9 cellular contexts compared by ENCODE assay signal in genomic region chr3:46935168-46935858, GRCh38. TPM values are rescaled to one million over a fixed set of nuclear protein-coding genes. Genes with fewer than 3 reads are reported as not detected.
A peak's percentile ranks its signal among the peaks of the same experiment; 100 is the strongest.
DNase-seq lines count a peak whose midpoint lies in the region; ATAC-seq and TF ChIP-seq lines count a peak whose summit lies in the region.
"Had no signal": no experiment of that assay in that cellular context is flagged by ENCODE, and none has a peak within 500 bp of the region (broad histone marks: within the 10 kb centered on the region; RNA-seq: fewer than 3 reads in every experiment).

No MANE protein-coding gene starts in this region.

- TF ChIP-seq CTCF in CD14-positive monocyte (IDR thresholded peaks at IDR 0.05) (no peak), mammary epithelial cell (conservative IDR thresholded peaks at IDR 0.05 in 1 of 2, IDR thresholded peaks at IDR 0.05 in 1 of 2; ENCODE audit: extremely low read depth in 1 of 2, insufficient read depth in 1 of 2, low read depth in 1 of 2, low read length in 2 of 2) (peak; percentile 83 to 88)

- peaks cover 82% of the 10 kb centered on the region for H3K79me2 ChIP-seq in mammary epithelial cell (ENCODE audit: insufficient read depth, low read length)

- H3K27ac ChIP-seq in mammary epithelial cell (ENCODE audit: insufficient read depth, low read depth, low read length): peak overlapping the region; percentile 91

- peaks cover 98% of the 10 kb centered on the region for H3K4me1 Mint-ChIP-seq in CD14-positive monocyte

- no peaks in the 10 kb centered on the region for H3K27me3 ChIP-seq in MG63
- no peaks in the 10 kb centered on the region for H3K27me3 ChIP-seq in mammary epithelial cell (ENCODE audit: insufficient read depth, low read length)

- peak overlapping the region; percentile 56 for H3K4me2 ChIP-seq in mammary epithelial cell (ENCODE audit: insufficient read depth, low read depth, low read length)

- no peak for ATAC-seq in GM19035 (IDR thresholded peaks at IDR 0.05; ENCODE audit: unreplicated experiment)
- no peak for ATAC-seq in HG03354 (IDR thresholded peaks at IDR 0.05; ENCODE audit: poor library complexity, severe bottlenecking, unreplicated experiment)

- intact Hi-C loops in CD14-positive monocyte (cut with micrococcal nuclease): no loop called here
- intact Hi-C loops in mammary epithelial cell (cut with micrococcal nuclease): loop anchor here (1.0 to 10.0 kb wide), 4 partner anchors 8 to 449 kb away; partner anchors contain the start of genes CCDC12 and PTPN23

- no peaks in the 10 kb centered on the region for H3K9me3 Mint-ChIP-seq in CD14-positive monocyte
- H3K9me3 Mint-ChIP-seq: naive B cell had no signal

- 27% methylated on average over 7 of the region's 7 CpGs for WGBS in mammary epithelial cell (ENCODE audit: low coverage, missing lambda C conversion rate)

- DNase-seq in CD14-positive monocyte (ENCODE audit: low spot score): peak; percentile 71
- DNase-seq in MG63: peak; percentile 93
- peak; percentile 87 for DNase-seq in mammary epithelial cell
- peak; percentile 96 for DNase-seq in kidney glomerular epithelial cell (lab: John Stamatoyannopoulos, UW)
- DNase-seq in stromal cell of bone marrow (ENCODE audit: low read depth): peak; percentile 89
- no peak for DNase-seq in NCI-H187 (lab: John Stamatoyannopoulos, UW)
- DNase-seq: naive B cell had no signal

- peak overlapping the region; percentile 23 for H3K9ac ChIP-seq in mammary epithelial cell (ENCODE audit: insufficient read depth, low read length)

- BruUV-seq in mammary epithelial cell (replicated peaks; lab: Mats Ljungman, UMichigan): no TSS peak

- in situ Hi-C loops in mammary epithelial cell (cut with MboI; ENCODE audit: low sequenced_read_pairs in 2 of 2): no loop called here

- H2AFZ ChIP-seq in mammary epithelial cell (ENCODE audit: low read depth, low read length): no peak overlapping the region

- H3K27me3 Mint-ChIP-seq in CD14-positive monocyte (ENCODE audit: low read depth in 3 of 3): no peaks in the 10 kb centered on the region
- H3K27me3 Mint-ChIP-seq: naive B cell had no signal

- H3K9me3 ChIP-seq in MG63 (no peaks in the 10 kb centered on the region), mammary epithelial cell (replicated peaks; ENCODE audit: insufficient read depth, low read length) (no peaks in the 10 kb centered on the region)

- H3K4me3 Mint-ChIP-seq in CD14-positive monocyte: peak overlapping the region; percentile 61 to 73
- H3K4me3 Mint-ChIP-seq: naive B cell had no signal

- peaks cover 69% of the 10 kb centered on the region for H3K4me1 ChIP-seq in mammary epithelial cell (ENCODE audit: insufficient read depth, low read length)

- no peak overlapping the region for H3K4me3 ChIP-seq in MG63
- H3K4me3 ChIP-seq in mammary epithelial cell (replicated peaks in 1 of 3; ENCODE audit: insufficient read depth in 1 of 3, low read depth in 2 of 3, low read length in 3 of 3): no peak overlapping the region

- peaks cover 36 to 53% of the 10 kb centered on the region in 2 donors for H3K36me3 Mint-ChIP-seq in CD14-positive monocyte

- H3K36me3 ChIP-seq in MG63 (no peaks in the 10 kb centered on the region; the same call in none of the 2 replicates), mammary epithelial cell (ENCODE audit: insufficient read depth, low read length) (peaks cover 5% of the 10 kb centered on the region)

- CTCF ChIA-PET in mammary epithelial cell (lab: Charles Lee; ENCODE audit: low non-redundant PET): interaction anchor here (0.6 to 1.3 kb wide), 7 partner anchors 11 to 388 kb away, joined by 3 to 8 read pairs (median 5); no protein-coding TSS in a partner anchor

- dilution Hi-C loops in mammary epithelial cell (cut with HindIII; ENCODE audit: low sequenced_read_pairs): loop anchor here (10.0 kb wide), 1 partner anchor 59 kb away; no protein-coding TSS in a partner anchor

- peak overlapping the region; percentile 92 to 97 (median 95) for H3K27ac Mint-ChIP-seq in CD14-positive monocyte

- H4K20me1 ChIP-seq in mammary epithelial cell (ENCODE audit: insufficient read depth, low read length): no peaks in the 10 kb centered on the region

RNA-seq across cellular contexts. Expression of gene CCDC12, which starts 41.2 kb away (rescaled TPM):
- polyA plus RNA-seq in CD14-positive monocyte: 10 to 100 TPM; 50.1 to 55.8 TPM
- 12.0 and 13.7 TPM in 2 replicates for total RNA-seq in MG63 (2014; rRNA removed; shearing (Covaris generic); ENCODE audit: low replicate concordance)
- 10 to 100 TPM; 17.8 to 42.1 TPM for total RNA-seq in mammary epithelial cell
- polyA plus RNA-seq in mammary epithelial cell: 31.4 TPM
- 19.6 TPM for polyA minus RNA-seq in mammary epithelial cell

RNA-seq across cellular contexts. Expression of gene NBEAL2, which starts 44.2 kb away (rescaled TPM):
- polyA plus RNA-seq in CD14-positive monocyte (10 to 100 TPM; 10.4 to 17.3 TPM), mammary epithelial cell (24.6 TPM)
- 0.99 and 4.8 TPM in 2 replicates for total RNA-seq in MG63 (2014; rRNA removed; shearing (Covaris generic); ENCODE audit: low replicate concordance)
- total RNA-seq in mammary epithelial cell: 10 to 100 TPM; 21.3 to 42.3 TPM
- 63.5 TPM for polyA minus RNA-seq in mammary epithelial cell

RNA-seq across cellular contexts. Expression of gene PTH1R, which starts 57.8 kb away (rescaled TPM):
- polyA plus RNA-seq in CD14-positive monocyte (not detected), mammary epithelial cell (not detected)
- not detected in 2 replicates for total RNA-seq in MG63 (2014; rRNA removed; shearing (Covaris generic); ENCODE audit: low replicate concordance)
- under 1 TPM in 1 of 2 donors, not detected in 1; 0.33 TPM for total RNA-seq in mammary epithelial cell
- polyA minus RNA-seq in mammary epithelial cell: not detected

Comparison
In these comparisons a context has a peak if more than half of its experiments do, and no peak if none do; other contexts are left out.
1. DNase-seq: peak in CD14-positive monocyte (single experiment), MG63 (single experiment), mammary epithelial cell (single experiment), kidney glomerular epithelial cell (single experiment) and stromal cell of bone marrow (single experiment); none in NCI-H187 (0 of 2).